ENCODE assay signal across 22 cellular contexts in the genomic region with DNA sequence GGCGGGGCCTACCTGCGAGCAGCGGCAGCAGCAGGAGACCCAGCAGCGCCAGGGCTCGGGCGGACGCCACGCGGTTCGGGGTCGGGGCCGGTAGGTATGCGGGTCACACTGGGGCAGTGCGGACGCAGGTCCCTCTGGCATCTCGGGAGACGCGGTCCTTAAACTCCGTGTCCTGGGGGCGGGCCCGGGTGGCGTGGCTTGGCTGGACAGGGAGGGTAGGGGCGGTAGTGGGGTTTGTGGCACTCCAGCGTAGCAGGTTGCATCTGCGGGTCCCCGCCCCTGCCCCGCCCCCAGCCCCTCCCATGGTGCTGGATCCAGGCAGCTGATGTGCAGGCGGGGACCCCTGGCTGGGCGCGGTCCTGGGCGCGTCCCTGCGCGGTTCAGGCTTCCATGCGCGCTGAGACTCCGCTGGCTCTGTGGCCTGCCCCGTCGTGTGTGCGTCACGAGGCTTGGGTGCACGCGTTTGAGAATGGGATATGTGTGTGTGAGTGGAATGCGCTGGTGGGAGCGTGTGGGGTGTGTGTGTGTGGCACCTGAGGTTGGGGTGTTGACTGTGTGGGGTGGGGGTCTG.
DNase-seq lines count a peak whose midpoint lies in the region; ATAC-seq lines count a peak whose summit lies in the region.
"Had no signal": no experiment of that assay in that cellular context is flagged by ENCODE, and none has a peak within 500 bp of the region (broad histone marks: within the 10 kb centered on the region; RNA-seq: fewer than 3 reads in every experiment).

No MANE protein-coding gene starts in this region.

- WGBS in ectodermal cell, 2 experiments = 12 to 15% methylated on average over 45 of the region's 45 CpGs

- DNase-seq in H7 (peak; percentile 25), activated T-cell treated with anti-CD3 and anti-CD28 coated beads for 4 hours (no peak), germinal center (ENCODE audit: low spot score) (no peak)
- no peak for DNase-seq in effector memory CD4-positive, alpha-beta T cell
- DNase-seq: activated CD4-positive, alpha-beta T cell treated with anti-CD3 and anti-CD28 coated beads, Interleukin-2, amount 50 U/mL, for 4 hours; activated T-cell treated with anti-CD3 and anti-CD28 coated beads, Interleukin-2, amount 50 U/mL, for 72 hours; brain microvascular endothelial cell; CD8-positive, alpha-beta memory T cell; gastrocnemius medialis; Karpas-422; NCI-H1092; NCI-H2107; OCI-M1; stimulated activated CD4-positive, alpha-beta T cell treated with anti-CD3 and anti-CD28 coated beads, Interleukin-1b, Interleukin-23, amount 100 ng/mL, for 48 hours; T-helper 17 cell; transverse colon had no signal

- peak overlapping the region; percentile 14; the same call in 1 of the 2 replicates for H3K4me3 ChIP-seq in H7 (ENCODE audit: insufficient read depth, low read depth, low read length)
- H3K4me3 ChIP-seq in ectodermal cell (ENCODE audit: insufficient read depth, low read depth, low read length) = peak overlapping the region; percentile 20
- peak overlapping the region; percentile 66; the same call in 1 of the 2 replicates for H3K4me3 ChIP-seq in iPS-20b (ENCODE audit: low read length)
- no peak overlapping the region for H3K4me3 ChIP-seq in effector memory CD4-positive, alpha-beta T cell (ENCODE audit: insufficient read depth, low read depth, low read length, poor library complexity, severe bottlenecking)
- H3K4me3 ChIP-seq: gastrocnemius medialis, ovary, transverse colon had no signal

- H3K9me3 ChIP-seq in ES-I3 (ENCODE audit: control insufficient read depth, insufficient read depth, low read length) (no peaks in the 10 kb centered on the region), ectodermal cell (ENCODE audit: control insufficient read depth, low read length) (no peaks in the 10 kb centered on the region), iPS-20b (ENCODE audit: insufficient read depth, low read depth, low read length) (peaks cover under 1% of the 10 kb centered on the region; the same call in 1 of the 2 replicates)
- no peaks in the 10 kb centered on the region for H3K9me3 ChIP-seq in effector memory CD4-positive, alpha-beta T cell (ENCODE audit: control insufficient read depth, low read length)
- H3K9me3 ChIP-seq: gastrocnemius medialis, ovary, transverse colon had no signal

- no peaks in the 10 kb centered on the region for H3K4me1 ChIP-seq in ES-I3 (ENCODE audit: insufficient read depth, low read length)
- H3K4me1 ChIP-seq in ectodermal cell (ENCODE audit: control insufficient read depth, insufficient read depth, low read length) = no peaks in the 10 kb centered on the region
- no peaks in the 10 kb centered on the region for H3K4me1 ChIP-seq in iPS-20b (ENCODE audit: insufficient read depth, low read length)
- no peaks in the 10 kb centered on the region for H3K4me1 ChIP-seq in effector memory CD4-positive, alpha-beta T cell (ENCODE audit: control insufficient read depth, insufficient read depth, low read length, poor library complexity, severe bottlenecking)
- H3K4me1 ChIP-seq: gastrocnemius medialis, transverse colon had no signal

- no peak for ATAC-seq in GM19463 (IDR thresholded peaks at IDR 0.05; ENCODE audit: unreplicated experiment)
- ATAC-seq: activated T-cell treated with anti-CD3 and anti-CD28 coated beads, Interleukin-2, amount 50 U/mL, for 72 hours; gastrocnemius medialis; T-helper 17 cell had no signal

- H3K36me3 ChIP-seq in ES-I3 (ENCODE audit: insufficient read depth, low read length) (no peaks in the 10 kb centered on the region), H7 (replicated peaks; ENCODE audit: control insufficient read depth, insufficient read depth, low read length) (no peaks in the 10 kb centered on the region), ectodermal cell (ENCODE audit: control insufficient read depth, insufficient read depth, low read length) (no peaks in the 10 kb centered on the region), iPS-20b (ENCODE audit: insufficient read depth, low read depth, low read length) (no peaks in the 10 kb centered on the region)
- H3K36me3 ChIP-seq in effector memory CD4-positive, alpha-beta T cell (ENCODE audit: control insufficient read depth, insufficient read depth, low read length) = no peaks in the 10 kb centered on the region
- H3K36me3 ChIP-seq: brain microvascular endothelial cell, gastrocnemius medialis, ovary, transverse colon had no signal

- H3K27me3 ChIP-seq in H7 (ENCODE audit: control insufficient read depth, insufficient read depth, low read length) = no peaks in the 10 kb centered on the region
- peaks cover 30% of the 10 kb centered on the region for H3K27me3 ChIP-seq in ectodermal cell (ENCODE audit: control insufficient read depth, insufficient read depth, low read length, poor library complexity, severe bottlenecking)
- peaks cover 21% of the 10 kb centered on the region; the same call in 1 of the 2 replicates for H3K27me3 ChIP-seq in iPS-20b (ENCODE audit: insufficient read depth, low read length)
- no peaks in the 10 kb centered on the region for H3K27me3 ChIP-seq in effector memory CD4-positive, alpha-beta T cell (replicated peaks; ENCODE audit: control insufficient read depth, insufficient read depth, low read length, poor library complexity, severe bottlenecking)
- H3K27me3 ChIP-seq: brain microvascular endothelial cell, gastrocnemius medialis, ovary, transverse colon had no signal

- peak overlapping the region; percentile 40; the same call in 1 of the 2 replicates for H3K9ac ChIP-seq in ES-I3 (ENCODE audit: low read depth, low read length)
- no peak overlapping the region for H3K9ac ChIP-seq in iPS-20b (ENCODE audit: low read depth, low read length)

- no peak overlapping the region for H3K27ac ChIP-seq in ectodermal cell (ENCODE audit: insufficient read depth, low read depth, low read length, poor library complexity, severe bottlenecking)
- no peak overlapping the region for H3K27ac ChIP-seq in iPS-20b (ENCODE audit: low read length)
- H3K27ac ChIP-seq in effector memory CD4-positive, alpha-beta T cell (ENCODE audit: insufficient read depth, low read length, poor library complexity, severe bottlenecking) = no peak overlapping the region
- H3K27ac ChIP-seq: brain microvascular endothelial cell, gastrocnemius medialis, ovary, transverse colon, VCaP had no signal
